In genomic region chr11:128527046-128527445, GRCh38 we compare ENCODE assay signal across 22 cellular contexts.
DNase-seq lines count a peak whose midpoint lies in the region; ATAC-seq and TF ChIP-seq lines count a peak whose summit lies in the region.
"Had no signal": no experiment of that assay in that cellular context is flagged by ENCODE, and none has a peak within 500 bp of the region (broad histone marks: within the 10 kb centered on the region; RNA-seq: fewer than 3 reads in every experiment).

No MANE protein-coding gene starts in this region.

- intact Hi-C loops in activated CD4-positive, alpha-beta T cell treated with anti-CD3 and anti-CD28 coated beads, Interleukin-2, amount 10 ng/mL, durations not matched to agents 24 days and 14 days (cut with micrococcal nuclease) = loop anchor here (5.0 to 10.0 kb wide), 3 partner anchors 208 to 1108 kb away; no protein-coding TSS in a partner anchor
- intact Hi-C loops in activated T-helper 1 cell treated with anti-CD3 and anti-CD28 coated beads, Interleukin-12 subunit alpha, Interleukin-12 subunit beta, Interleukin-2, Interleukin-4 antibody, amounts not matched to agents 30 ng/mL and 10 ng/mL and 1 ng/mL, durations not matched to agents 14 hours and 24 hours and 36 hours (cut with micrococcal nuclease) = loop anchor here (5.0 kb wide), 1 partner anchor 920 kb away; no protein-coding TSS in a partner anchor

- H3K27me3 ChIP-seq in CD8-positive, alpha-beta memory T cell (ENCODE audit: insufficient read depth, low read length, poor library complexity, severe bottlenecking) = no peaks in the 10 kb centered on the region
- H3K27me3 ChIP-seq in WERI-Rb-1 (ENCODE audit: insufficient read depth, low read depth, severe bottlenecking) = no peaks in the 10 kb centered on the region
- H3K27me3 ChIP-seq: Peyer's patch, SJSA1 had no signal

- no peak for ATAC-seq in naive thymus-derived CD8-positive, alpha-beta T cell
- ATAC-seq: left cardiac atrium, sciatic nerve, WTC11 had no signal

- H3K27ac Mint-ChIP-seq in activated CD4-positive, alpha-beta T cell treated with anti-CD3 and anti-CD28 coated beads, Interleukin-2, amount 10 ng/mL, durations not matched to agents 24 days and 14 days = peak overlapping the region; percentile 91
- peak overlapping the region; percentile 78 to 98 (median 92) for H3K27ac Mint-ChIP-seq in CD8-positive, alpha-beta memory T cell
- peak overlapping the region; percentile 95 for H3K27ac Mint-ChIP-seq in activated T-helper 1 cell treated with anti-CD3 and anti-CD28 coated beads, Interleukin-12 subunit alpha, Interleukin-12 subunit beta, Interleukin-2, Interleukin-4 antibody, amounts not matched to agents 30 ng/mL and 10 ng/mL and 1 ng/mL, durations not matched to agents 14 hours and 24 hours and 36 hours
- H3K27ac Mint-ChIP-seq in naive thymus-derived CD8-positive, alpha-beta T cell = peak overlapping the region; percentile 93 to 98 (median 96)
- H3K27ac Mint-ChIP-seq: endodermal cell, nephron, WTC11 had no signal

- H3K9me3 ChIP-seq in CD8-positive, alpha-beta memory T cell (ENCODE audit: low read length) = no peaks in the 10 kb centered on the region
- no peaks in the 10 kb centered on the region for H3K9me3 ChIP-seq in WERI-Rb-1 (ENCODE audit: severe bottlenecking)
- H3K9me3 ChIP-seq: Peyer's patch, SJSA1 had no signal

- POLR2A ChIA-PET in CD8-positive, alpha-beta memory T cell (lab: Charles Lee) = interaction anchor here (0.7 kb wide), 1 partner anchor 97 kb away, joined by 4 read pairs; no protein-coding TSS in a partner anchor
- POLR2A ChIA-PET in naive thymus-derived CD8-positive, alpha-beta T cell (lab: Charles Lee) = interaction anchor here (0.8 to 17.9 kb wide), 9 partner anchors 9 to 97 kb away, joined by 3 to 476 read pairs (median 17); no protein-coding TSS in a partner anchor

- TF ChIP-seq CTCF in WERI-Rb-1 (IDR thresholded peaks at IDR 0.05; ENCODE audit: low read depth, low read length) = no peak

- CTCF ChIA-PET in CD8-positive, alpha-beta memory T cell (lab: Charles Lee) = interaction anchor here (1.0 to 2.6 kb wide), 2 partner anchors 22 to 105 kb away, joined by 3 to 10 read pairs; no protein-coding TSS in a partner anchor

- DNase-seq in activated CD4-positive, alpha-beta T cell treated with anti-CD3 and anti-CD28 coated beads, Interleukin-2, amount 10 ng/mL, durations not matched to agents 24 days and 14 days = peak; percentile 64
- DNase-seq in activated CD4-positive, alpha-beta T cell treated with anti-CD3 and anti-CD28 coated beads, Interleukin-2, amount 50 U/mL, for 1 hour = no peak
- peak in 1 of 5 donors; percentile 14 for DNase-seq in CD8-positive, alpha-beta memory T cell
- no peak for DNase-seq in activated T-helper 1 cell treated with anti-CD3 and anti-CD28 coated beads, Interleukin-12 subunit alpha, Interleukin-12 subunit beta, Interleukin-2, Interleukin-4 antibody, amounts not matched to agents 30 ng/mL and 10 ng/mL and 1 ng/mL, durations not matched to agents 14 hours and 24 hours and 36 hours (ENCODE audit: low spot score)
- DNase-seq in naive thymus-derived CD8-positive, alpha-beta T cell = no peak
- DNase-seq in NCI-H82 (lab: John Stamatoyannopoulos, UW) (no peak), WERI-Rb-1 (no peak), NCI-H2171 treated with DMSO at 0.1 percent for 48 hours (lab: John Stamatoyannopoulos, UW) (no peak)
- DNase-seq: C1 segment of cervical spinal cord, DMS153, endodermal cell, GM23248, left cardiac atrium, NCI-H1694 treated with DMSO at 0.1 percent for 48 hours, NCI-H226, Peyer's patch had no signal

- no peaks in the 10 kb centered on the region for H3K36me3 ChIP-seq in CD8-positive, alpha-beta memory T cell (ENCODE audit: insufficient read depth, low read length)
- H3K36me3 ChIP-seq in WERI-Rb-1 = no peaks in the 10 kb centered on the region
- H3K36me3 ChIP-seq: Peyer's patch had no signal

- H3K4me3 Mint-ChIP-seq in activated CD4-positive, alpha-beta T cell treated with anti-CD3 and anti-CD28 coated beads, Interleukin-2, amount 10 ng/mL, durations not matched to agents 24 days and 14 days = peak overlapping the region; percentile 37
- H3K4me3 Mint-ChIP-seq in CD8-positive, alpha-beta memory T cell = peak overlapping the region in 5 of 7 donors; percentile 3 to 61 (median 13)
- H3K4me3 Mint-ChIP-seq in activated T-helper 1 cell treated with anti-CD3 and anti-CD28 coated beads, Interleukin-12 subunit alpha, Interleukin-12 subunit beta, Interleukin-2, Interleukin-4 antibody, amounts not matched to agents 30 ng/mL and 10 ng/mL and 1 ng/mL, durations not matched to agents 14 hours and 24 hours and 36 hours = peak overlapping the region; percentile 61
- peak overlapping the region in 9 of 10 donors; percentile 26 to 80 (median 55) for H3K4me3 Mint-ChIP-seq in naive thymus-derived CD8-positive, alpha-beta T cell
- H3K4me3 Mint-ChIP-seq: endodermal cell, nephron, WTC11 had no signal

- peaks cover 66% of the 10 kb centered on the region for H3K4me1 ChIP-seq in CD8-positive, alpha-beta memory T cell (ENCODE audit: insufficient read depth, low read length)
- H3K4me1 ChIP-seq: parathyroid adenoma had no signal

- no peaks in the 10 kb centered on the region for H3K9me3 Mint-ChIP-seq in activated CD4-positive, alpha-beta T cell treated with anti-CD3 and anti-CD28 coated beads, Interleukin-2, amount 10 ng/mL, durations not matched to agents 24 days and 14 days
- H3K9me3 Mint-ChIP-seq in CD8-positive, alpha-beta memory T cell = no peaks in the 10 kb centered on the region
- no peaks in the 10 kb centered on the region for H3K9me3 Mint-ChIP-seq in activated T-helper 1 cell treated with anti-CD3 and anti-CD28 coated beads, Interleukin-12 subunit alpha, Interleukin-12 subunit beta, Interleukin-2, Interleukin-4 antibody, amounts not matched to agents 30 ng/mL and 10 ng/mL and 1 ng/mL, durations not matched to agents 14 hours and 24 hours and 36 hours
- peaks cover 0 to 2% (median 0%) of the 10 kb centered on the region in 9 donors for H3K9me3 Mint-ChIP-seq in naive thymus-derived CD8-positive, alpha-beta T cell
- H3K9me3 Mint-ChIP-seq: endodermal cell, IgD-negative memory B cell, nephron, WTC11 had no signal

- H3K36me3 Mint-ChIP-seq in activated CD4-positive, alpha-beta T cell treated with anti-CD3 and anti-CD28 coated beads, Interleukin-2, amount 10 ng/mL, durations not matched to agents 24 days and 14 days (ENCODE audit: low read depth) = peaks cover 2% of the 10 kb centered on the region
- H3K36me3 Mint-ChIP-seq in CD8-positive, alpha-beta memory T cell = peaks cover 1 to 7% (median 3%) of the 10 kb centered on the region in 3 donors
- no peaks in the 10 kb centered on the region for H3K36me3 Mint-ChIP-seq in activated T-helper 1 cell treated with anti-CD3 and anti-CD28 coated beads, Interleukin-12 subunit alpha, Interleukin-12 subunit beta, Interleukin-2, Interleukin-4 antibody, amounts not matched to agents 30 ng/mL and 10 ng/mL and 1 ng/mL, durations not matched to agents 14 hours and 24 hours and 36 hours (ENCODE audit: low read depth)
- H3K36me3 Mint-ChIP-seq in naive thymus-derived CD8-positive, alpha-beta T cell = peaks cover 0 to 2% (median 0%) of the 10 kb centered on the region in 3 donors
- H3K36me3 Mint-ChIP-seq: WTC11 had no signal

- H3K4me3 ChIP-seq in CD8-positive, alpha-beta memory T cell (ENCODE audit: low read length) = peak overlapping the region; percentile 4
- H3K4me3 ChIP-seq in WERI-Rb-1 (ENCODE audit: low read depth, low read length) = no peak overlapping the region
- H3K4me3 ChIP-seq: GM23248, Peyer's patch, SJSA1 had no signal

- H3K27me3 Mint-ChIP-seq in activated CD4-positive, alpha-beta T cell treated with anti-CD3 and anti-CD28 coated beads, Interleukin-2, amount 10 ng/mL, durations not matched to agents 24 days and 14 days = no peaks in the 10 kb centered on the region
- no peaks in the 10 kb centered on the region for H3K27me3 Mint-ChIP-seq in CD8-positive, alpha-beta memory T cell
- peaks cover 2% of the 10 kb centered on the region for H3K27me3 Mint-ChIP-seq in activated T-helper 1 cell treated with anti-CD3 and anti-CD28 coated beads, Interleukin-12 subunit alpha, Interleukin-12 subunit beta, Interleukin-2, Interleukin-4 antibody, amounts not matched to agents 30 ng/mL and 10 ng/mL and 1 ng/mL, durations not matched to agents 14 hours and 24 hours and 36 hours (ENCODE audit: insufficient read depth)
- no peaks in the 10 kb centered on the region for H3K27me3 Mint-ChIP-seq in naive thymus-derived CD8-positive, alpha-beta T cell

- no peak overlapping the region for H3K27ac ChIP-seq in CD8-positive, alpha-beta memory T cell (ENCODE audit: low read depth, low read length)
- no peak overlapping the region for H3K27ac ChIP-seq in WERI-Rb-1
- H3K27ac ChIP-seq: GM23248, parathyroid adenoma, SJSA1 had no signal

- peaks cover 59% of the 10 kb centered on the region for H3K4me1 Mint-ChIP-seq in activated CD4-positive, alpha-beta T cell treated with anti-CD3 and anti-CD28 coated beads, Interleukin-2, amount 10 ng/mL, durations not matched to agents 24 days and 14 days
- peaks cover 71 to 77% (median 76%) of the 10 kb centered on the region in 3 donors for H3K4me1 Mint-ChIP-seq in CD8-positive, alpha-beta memory T cell
- peaks cover 75% of the 10 kb centered on the region for H3K4me1 Mint-ChIP-seq in activated T-helper 1 cell treated with anti-CD3 and anti-CD28 coated beads, Interleukin-12 subunit alpha, Interleukin-12 subunit beta, Interleukin-2, Interleukin-4 antibody, amounts not matched to agents 30 ng/mL and 10 ng/mL and 1 ng/mL, durations not matched to agents 14 hours and 24 hours and 36 hours (ENCODE audit: low read depth)
- H3K4me1 Mint-ChIP-seq in naive thymus-derived CD8-positive, alpha-beta T cell = peaks cover 40 to 79% (median 71%) of the 10 kb centered on the region in 4 donors
